Comparison of ENCODE assay signal across 8 cellular contexts in the genomic region with DNA sequence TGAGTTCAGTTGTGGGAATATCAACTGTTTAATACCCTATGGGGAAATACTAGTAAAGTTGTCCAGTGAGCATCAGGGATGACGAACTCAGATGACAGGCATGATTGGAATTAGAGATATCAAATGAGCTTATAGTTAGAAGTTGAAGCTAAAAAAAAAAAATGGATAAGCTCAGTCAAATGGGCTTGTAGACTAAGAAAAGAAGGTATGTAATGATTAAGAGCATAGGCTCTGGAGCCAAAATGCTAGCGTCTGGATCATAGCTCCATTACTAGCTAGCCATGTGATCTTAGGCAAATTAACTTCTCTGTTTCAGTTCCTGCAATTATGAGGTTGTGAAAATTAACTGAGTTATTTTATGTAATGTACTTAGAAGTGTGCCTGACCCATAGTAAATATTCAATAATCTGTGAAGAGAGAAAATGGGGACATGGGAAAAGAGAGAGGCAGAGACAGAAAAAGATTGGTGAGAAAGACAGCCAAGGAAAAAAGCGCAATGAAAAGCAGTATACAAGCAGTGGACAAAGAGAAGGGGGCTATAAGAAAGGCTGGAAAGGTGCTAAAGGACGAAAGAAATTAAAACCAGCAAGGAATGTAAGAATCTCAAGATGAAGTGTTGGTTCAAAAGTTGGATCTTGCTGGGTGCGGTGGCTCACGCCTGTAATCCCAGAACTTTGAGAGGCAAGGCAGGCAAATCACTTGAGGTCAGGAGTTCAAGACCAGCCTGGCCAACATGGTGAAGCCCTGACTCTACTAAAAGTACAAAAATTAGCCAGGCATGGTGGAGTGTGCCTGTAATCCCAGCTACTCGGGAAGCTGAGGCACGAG.
A peak's percentile ranks its signal among the peaks of the same experiment; 100 is the strongest.
DNase-seq lines count a peak whose midpoint lies in the region; ATAC-seq, FAIRE-seq and TF ChIP-seq lines count a peak whose summit lies in the region.

No MANE protein-coding gene starts in this region.

- H3K36me3 ChIP-seq in IMR-90 (ENCODE audit: control insufficient read depth, insufficient read depth, low read length) (no peaks in the 10 kb centered on the region), K562 (ENCODE audit: control insufficient read depth, insufficient read depth, low read length) (no peaks in the 10 kb centered on the region)

- H3K23ac ChIP-seq in IMR-90 (ENCODE audit: low read depth, low read length) = peak overlapping the region; percentile 93

- peaks cover 3% of the 10 kb centered on the region; the same call in 1 of the 2 replicates for H3K9me1 ChIP-seq in IMR-90 (ENCODE audit: insufficient read depth, low read length)
- no peaks in the 10 kb centered on the region for H3K9me1 ChIP-seq in K562 (ENCODE audit: control insufficient read depth, insufficient read depth, low read length)

- peak overlapping the region; percentile 37; the same call in 1 of the 2 replicates for H3K4me2 ChIP-seq in IMR-90 (ENCODE audit: low read depth, low read length)
- peak overlapping the region; percentile 13; the same call in 1 of the 2 replicates for H3K4me2 ChIP-seq in K562 (ENCODE audit: insufficient read depth, low read length)

- DNase-seq in GM10248 (ENCODE audit: extremely low spot score) = peak; percentile 39
- DNase-seq in IMR-90 = peak; percentile 99
- no peak for DNase-seq in K562 (ENCODE audit: extremely low read depth in 1 of 4, low spot score in 3 of 4)
- DNase-seq in stromal cell of bone marrow (ENCODE audit: low read depth) = peak; percentile 76
- DNase-seq in NCI-H1092 (lab: John Stamatoyannopoulos, UW) = no peak
- DNase-seq in activated CD4-positive, alpha-beta T cell treated with anti-CD3 and anti-CD28 coated beads for 1 hour = no peak
- DNase-seq in H4 (ENCODE audit: low spot score) = no peak

- H2BK120ac ChIP-seq in IMR-90 (ENCODE audit: low read depth, low read length) = peak overlapping the region; percentile 99

- H3K9ac ChIP-seq in IMR-90 (ENCODE audit: low read depth, low read length) (peak overlapping the region; percentile 18; the same call in 1 of the 2 replicates), K562 (ENCODE audit: insufficient read depth in 1 of 2, low read depth in 2 of 2, low read length in 2 of 2) (peak overlapping the region; percentile 19 to 36; a peak in 2 of 4 replicates)

- peak overlapping the region; percentile 99 for H2BK20ac ChIP-seq in IMR-90 (ENCODE audit: low read depth, low read length)

- H4K8ac ChIP-seq in IMR-90 (ENCODE audit: low read depth in 2 of 2, low read length in 2 of 2) = peak overlapping the region; percentile 77 to 96

- no peaks in the 10 kb centered on the region for H3K9me3 ChIP-seq in IMR-90 (ENCODE audit: control insufficient read depth, insufficient read depth, low read length)
- H3K9me3 ChIP-seq in K562 (replicated peaks; ENCODE audit: control insufficient read depth, insufficient read depth, low read depth, low read length) = peaks cover 2% of the 10 kb centered on the region

- H4K91ac ChIP-seq in IMR-90 (ENCODE audit: insufficient read depth, low read depth, low read length) = peak overlapping the region; percentile 96

- POLR2A ChIA-PET in GM10248 (lab: Yijun Ruan, JAX) (interaction anchor here (0.7 kb wide), 1 partner anchor 690 kb away, joined by 6 read pairs; no protein-coding TSS in a partner anchor), IMR-90 (lab: Charles Lee; ENCODE audit: unreplicated experiment) (interaction anchor here (0.6 to 2.5 kb wide), 6 partner anchors 28 to 99 kb away, joined by 3 to 12 read pairs (median 6); a partner anchor contains a TSS), K562 (lab: Yijun Ruan, JAX) (interaction anchor here (1.2 kb wide), 1 partner anchor 9 kb away, joined by 3 read pairs; no protein-coding TSS in a partner anchor)

- TF ChIP-seq POLR2A in IMR-90 (IDR thresholded peaks at IDR 0.05; ENCODE audit: low read depth, low read length) (no peak; the same call in 1 of the 2 replicates), K562 (conservative IDR thresholded peaks at IDR 0.05) (no peak)

- peak overlapping the region; percentile 97; the same call in 2 of the 3 replicates for H2BK15ac ChIP-seq in IMR-90 (ENCODE audit: low read depth, low read length)

- H3K4me1 ChIP-seq in IMR-90 (ENCODE audit: control insufficient read depth, insufficient read depth, low read length) = peaks cover 20% of the 10 kb centered on the region
- H3K4me1 ChIP-seq in K562 (replicated peaks in 1 of 2; ENCODE audit: control insufficient read depth in 2 of 2, insufficient read depth in 2 of 2, low read length in 2 of 2) = peaks cover 7 to 17% of the 10 kb centered on the region in 2 experiments; a peak in 3 of 5 replicates

- no TSS peak for BruUV-seq in IMR-90 (replicated peaks; lab: Mats Ljungman, UMichigan)
- BruUV-seq in K562 (replicated peaks; lab: Mats Ljungman, UMichigan) = no TSS peak

- H2AFZ ChIP-seq in IMR-90 (replicated peaks; ENCODE audit: low read length, poor library complexity) (no peak overlapping the region), K562 (ENCODE audit: low read depth, low read length) (peak overlapping the region; percentile 84)

- peak overlapping the region; percentile 97 for H3K27ac ChIP-seq in IMR-90 (ENCODE audit: insufficient read depth, low read length)
- H3K27ac ChIP-seq in K562 (ENCODE audit: extremely low read depth, low read depth, low read length) = peak overlapping the region; percentile 72

- H3K4ac ChIP-seq in IMR-90 (ENCODE audit: low read depth, low read length) = peak overlapping the region; percentile 97

- H2AK5ac ChIP-seq in IMR-90 (ENCODE audit: low read depth, low read length) = peak overlapping the region; percentile 94

- H3K27me3 ChIP-seq in IMR-90 (ENCODE audit: control insufficient read depth, insufficient read depth, low read length) = no peaks in the 10 kb centered on the region
- no peaks in the 10 kb centered on the region for H3K27me3 ChIP-seq in K562 (ENCODE audit: control insufficient read depth in 2 of 2, insufficient read depth in 2 of 2, low read length in 2 of 2)

- peak overlapping the region; percentile 35 for H3K14ac ChIP-seq in IMR-90 (replicated peaks; ENCODE audit: low read depth, low read length)

- H3K4me3 ChIP-seq in IMR-90 (ENCODE audit: insufficient read depth, low read depth, low read length) (no peak overlapping the region), K562 (no peak overlapping the region)

- TF ChIP-seq RAD21 in IMR-90 (IDR thresholded peaks at IDR 0.05; ENCODE audit: low read length) (0 out of 2 replicates have a peak, but pooled peaks have one; percentile 2), K562 (CRISPR knock-in tag; conservative IDR thresholded peaks at IDR 0.05 in 1 of 2, IDR thresholded peaks at IDR 0.05 in 1 of 2) (no peak)

- intact Hi-C loops in IMR-90 (cut with micrococcal nuclease) = loop anchor here (1.0 kb wide), 2 partner anchors 51 to 96 kb away; a partner anchor contains a TSS
- intact Hi-C loops in K562 (cut with micrococcal nuclease) = no loop called here

- H4K20me1 ChIP-seq in IMR-90 (ENCODE audit: insufficient read depth, low read length) (no peaks in the 10 kb centered on the region), K562 (replicated peaks; ENCODE audit: control insufficient read depth, insufficient read depth, low read length) (no peaks in the 10 kb centered on the region)

- TF ChIP-seq CTCF in GM10248 (IDR thresholded peaks at IDR 0.05; ENCODE audit: control extremely low read depth, extremely low read depth, low read depth, missing control alignments) (no peak), IMR-90 (conservative IDR thresholded peaks at IDR 0.05; ENCODE audit: low read depth, low read length) (no peak), K562 (IDR thresholded peaks at IDR 0.05 in 2 of 3, conservative IDR thresholded peaks at IDR 0.05 in 1 of 3; ENCODE audit: insufficient read depth in 2 of 3, low read depth in 1 of 3, low read length in 3 of 3) (no peak)

- no peak for TF ChIP-seq EP300 in K562 (IDR thresholded peaks at IDR 0.05; ENCODE audit: low read length)

- peak overlapping the region; percentile 65 for H4K5ac ChIP-seq in IMR-90 (ENCODE audit: low read depth, low read length)

- dilution Hi-C loops in IMR-90 (cut with HindIII; ENCODE audit: low sequenced_read_pairs, unreplicated experiment) = no loop called here

- peak overlapping the region; percentile 100 for H2BK5ac ChIP-seq in IMR-90 (ENCODE audit: low read depth, low read length, poor library complexity, severe bottlenecking)

- no peak overlapping the region for H2AK9ac ChIP-seq in IMR-90 (replicated peaks; ENCODE audit: low read depth, low read length, poor library complexity)

- WGBS in IMR-90 (ENCODE audit: extremely low coverage in 2 of 2, insufficient read length in 1 of 2), 2 experiments = 77% methylated on average over 5 of the region's 8 CpGs; no CpG with 5 or more reads in 1 of the 2 experiments
- 49% methylated on average over 7 of the region's 8 CpGs for WGBS in K562 (ENCODE audit: insufficient coverage, low coverage, missing lambda C conversion rate)

- peaks cover 0 to 7% of the 10 kb centered on the region in 2 experiments; a peak in 2 of 4 replicates for H3K79me1 ChIP-seq in IMR-90 (ENCODE audit: low read depth in 1 of 2, low read length in 2 of 2)

- in situ Hi-C loops in IMR-90 (cut with MboI; ENCODE audit: low sequenced_read_pairs) (loop anchor here (5.0 kb wide), 1 partner anchor 96 kb away; a partner anchor contains a TSS), K562 (cut with MboI) (no loop called here)

- CTCF ChIA-PET in GM10248 (lab: Yijun Ruan, JAX) = interaction anchor here (0.8 to 1.8 kb wide), 9 partner anchors 13 to 506 kb away, joined by 3 to 5 read pairs (median 3); a partner anchor contains a TSS
- CTCF ChIA-PET in IMR-90 (lab: Yijun Ruan, JAX) = interaction anchor here (0.5 to 1.7 kb wide), 5 partner anchors 63 to 1027 kb away, joined by 3 to 6 read pairs (median 3); a partner anchor contains a TSS
- CTCF ChIA-PET in K562 (lab: Yijun Ruan, JAX; ENCODE audit: low intra/inter-chr PET ratio) = no interaction called here

- H3K56ac ChIP-seq in IMR-90 (ENCODE audit: extremely low read depth, insufficient read depth, low read length) = peak overlapping the region; percentile 90

- peak overlapping the region; percentile 100 for H3K18ac ChIP-seq in IMR-90 (ENCODE audit: low read depth, low read length)

- no peaks in the 10 kb centered on the region for H3K79me2 ChIP-seq in K562 (ENCODE audit: control insufficient read depth, insufficient read depth, low read length)

- peak; percentile 47 for ATAC-seq in GM21576 (IDR thresholded peaks at IDR 0.05; ENCODE audit: unreplicated experiment)
- ATAC-seq in IMR-90 (ENCODE audit: low read depth) = peak; percentile 58
- peak; percentile 35 for ATAC-seq in K562

- no peak for FAIRE-seq in K562 (lab: Jason Lieb, UNC)

TF ChIP-seq in IMR-90, 13 proteins besides CTCF, POLR2A, EP300 and RAD21 (continues in another document):
- TF ChIP-seq BHLHE40 (IDR thresholded peaks at IDR 0.05; ENCODE audit: low read depth, low read length) (no peak), CHD1 (IDR thresholded peaks at IDR 0.05; ENCODE audit: low read depth, low read length) (no peak), CEBPB (IDR thresholded peaks at IDR 0.05; ENCODE audit: low read depth, low read length) (peak; percentile 90), RCOR1 (IDR thresholded peaks at IDR 0.05; ENCODE audit: insufficient replicate concordance, low read length) (no peak)

TF ChIP-seq in K562, 482 proteins besides CTCF, POLR2A, EP300 and RAD21 (continues in another document):
- TF ChIP-seq SMARCE1 (IDR thresholded peaks at IDR 0.05) = 0 out of 2 replicates have a peak, but pooled peaks have one; percentile 23
- TF ChIP-seq ADNP (tag; IDR thresholded peaks at IDR 0.05) = peak; percentile 38; the same call in 1 of the 2 replicates
- TF ChIP-seq ZNF384 (IDR thresholded peaks at IDR 0.05; ENCODE audit: low read depth, low read length) = peak; percentile 24

Comparison
In these comparisons a context has a peak if more than half of its experiments do, and no peak if none do; other contexts are left out.
1. DNase-seq: peak in GM10248 (single experiment), IMR-90 (single experiment) and stromal cell of bone marrow (single experiment); none in K562 (0 of 4), NCI-H1092 (single experiment), activated CD4-positive, alpha-beta T cell treated with anti-CD3 and anti-CD28 coated beads for 1 hour (single experiment) and H4 (single experiment).
2. Peak in every context shown above with its lines, with median percentiles within 50 percentile points of each other: ATAC-seq.